10 cellular contexts compared by ENCODE assay signal in genomic region chr1:247409869-247410544, GRCh38. TPM values are rescaled to one million over a fixed set of nuclear protein-coding genes. Genes with fewer than 3 reads are reported as not detected.
DNase-seq lines count a peak whose midpoint lies in the region; ATAC-seq and TF ChIP-seq lines count a peak whose summit lies in the region.
"Had no signal": no experiment of that assay in that cellular context is flagged by ENCODE, and none has a peak within 500 bp of the region (broad histone marks: within the 10 kb centered on the region; RNA-seq: fewer than 3 reads in every experiment).

No MANE protein-coding gene starts in this region.

- no peak overlapping the region for H3K14ac ChIP-seq in mesenchymal stem cell (ENCODE audit: low read length in 2 of 2)

- H3K23ac ChIP-seq in mesenchymal stem cell (ENCODE audit: low read length in 2 of 2) = no peak overlapping the region

- peaks cover 36% of the 10 kb centered on the region for H3K4me1 Mint-ChIP-seq in CD8-positive, alpha-beta T cell (ENCODE audit: low read depth)

- no peak overlapping the region for H3K9ac ChIP-seq in mesenchymal stem cell (ENCODE audit: low read length)

- TF ChIP-seq CTCF in CD8-positive, alpha-beta T cell (IDR thresholded peaks at IDR 0.05) = no peak

- intact Hi-C loops in CD8-positive, alpha-beta T cell (cut with DNase I, micrococcal nuclease) = no loop called here

- H3K27me3 ChIP-seq in CD8-positive, alpha-beta T cell (ENCODE audit: insufficient read depth, low read length) = no peaks in the 10 kb centered on the region
- no peaks in the 10 kb centered on the region for H3K27me3 ChIP-seq in mesenchymal stem cell (ENCODE audit: control insufficient read depth in 1 of 2, insufficient read depth in 1 of 2, low read length in 2 of 2)

- peak in 1 of 7 experiments; percentile 17 for DNase-seq in CD8-positive, alpha-beta T cell
- DNase-seq in activated naive CD4-positive, alpha-beta T cell treated with anti-CD3 and anti-CD28 coated beads, Interleukin-2, amount 50 U/mL, for 16 hours = peak; percentile 45
- no peak for DNase-seq in NCI-H1048 (lab: John Stamatoyannopoulos, UW)
- no peak for DNase-seq in mesenteric fat pad (ENCODE audit: low spot score)
- DNase-seq in 8988T = no peak
- no peak for DNase-seq in mesenchymal stem cell
- DNase-seq: DND-41 had no signal

- no peak overlapping the region for H4K91ac ChIP-seq in mesenchymal stem cell (ENCODE audit: low read length)

- H3K36me3 Mint-ChIP-seq in CD8-positive, alpha-beta T cell = no peaks in the 10 kb centered on the region

- CTCF ChIA-PET in CD8-positive, alpha-beta T cell (lab: Charles Lee) = interaction anchor here (1.9 kb wide), 1 partner anchor 19 kb away, joined by 7 read pairs; no protein-coding TSS in a partner anchor

- H2BK5ac ChIP-seq in mesenchymal stem cell (ENCODE audit: low read depth, low read length, poor library complexity, severe bottlenecking) = no peak overlapping the region

- H3K27ac Mint-ChIP-seq in CD8-positive, alpha-beta T cell = peak overlapping the region; percentile 87

- no peaks in the 10 kb centered on the region for H3K9me3 Mint-ChIP-seq in CD8-positive, alpha-beta T cell

- H3K4me2 ChIP-seq in mesenchymal stem cell (ENCODE audit: low read length, poor library complexity, severe bottlenecking) = no peak overlapping the region

- no peaks in the 10 kb centered on the region for H3K36me3 ChIP-seq in CD8-positive, alpha-beta T cell (ENCODE audit: insufficient read depth, low read length)
- no peaks in the 10 kb centered on the region for H3K36me3 ChIP-seq in mesenchymal stem cell (ENCODE audit: control insufficient read depth in 1 of 2, insufficient read depth in 2 of 2, low read depth in 1 of 2, low read length in 2 of 2)

- POLR2A ChIA-PET in CD8-positive, alpha-beta T cell (lab: Charles Lee) = no interaction called here

- H3K4ac ChIP-seq in mesenchymal stem cell (ENCODE audit: low read depth in 1 of 2, low read length in 2 of 2) = no peak overlapping the region

- peaks cover 33% of the 10 kb centered on the region for H3K4me1 ChIP-seq in CD8-positive, alpha-beta T cell (ENCODE audit: insufficient read depth, low read length)
- H3K4me1 ChIP-seq in mesenchymal stem cell (ENCODE audit: control insufficient read depth, insufficient read depth, low read depth, low read length) = no peaks in the 10 kb centered on the region

- no peaks in the 10 kb centered on the region for H3K79me1 ChIP-seq in mesenchymal stem cell (replicated peaks; ENCODE audit: low read length, poor library complexity, severe bottlenecking)

- H4K8ac ChIP-seq in mesenchymal stem cell (ENCODE audit: low read length) = no peak overlapping the region

- H3K4me3 ChIP-seq in CD8-positive, alpha-beta T cell (ENCODE audit: low read depth, low read length) = peak overlapping the region; percentile 22
- H3K4me3 ChIP-seq in mesenchymal stem cell (ENCODE audit: insufficient read depth in 1 of 2, low read depth in 1 of 2, low read length in 2 of 2) = no peak overlapping the region

- H2BK12ac ChIP-seq in mesenchymal stem cell (ENCODE audit: low read length in 2 of 2) = no peak overlapping the region

- no peak overlapping the region for H2BK15ac ChIP-seq in mesenchymal stem cell (ENCODE audit: low read depth, poor library complexity, severe bottlenecking)

- no peak overlapping the region for H3K18ac ChIP-seq in mesenchymal stem cell (ENCODE audit: low read depth in 1 of 2, low read length in 2 of 2)

- H3K27me3 Mint-ChIP-seq in CD8-positive, alpha-beta T cell (ENCODE audit: low read depth) = no peaks in the 10 kb centered on the region

- peak overlapping the region; percentile 33 for H3K27ac ChIP-seq in CD8-positive, alpha-beta T cell (ENCODE audit: low read depth, low read length)
- no peak overlapping the region for H3K27ac ChIP-seq in mesenchymal stem cell (ENCODE audit: low read length, poor library complexity, severe bottlenecking)

- 85% methylated on average over 11 of the region's 11 CpGs for WGBS in mesenchymal stem cell

- H2AFZ ChIP-seq in mesenchymal stem cell (ENCODE audit: low read depth, low read length) = no peak overlapping the region

- peak overlapping the region; percentile 78 for H3K4me3 Mint-ChIP-seq in CD8-positive, alpha-beta T cell

- H3K9me3 ChIP-seq in CD8-positive, alpha-beta T cell (ENCODE audit: low read length) = no peaks in the 10 kb centered on the region
- no peaks in the 10 kb centered on the region for H3K9me3 ChIP-seq in mesenchymal stem cell (ENCODE audit: control insufficient read depth, low read length)

- ATAC-seq in CD8-positive, alpha-beta T cell = peak; percentile 45
- ATAC-seq in GM21390 (IDR thresholded peaks at IDR 0.05; ENCODE audit: unreplicated experiment) (peak; percentile 78), HG03460 (IDR thresholded peaks at IDR 0.05; ENCODE audit: unreplicated experiment) (peak; percentile 66)

- no peak overlapping the region for H2AK5ac ChIP-seq in mesenchymal stem cell (ENCODE audit: low read length, severe bottlenecking)

- H2BK120ac ChIP-seq in mesenchymal stem cell (ENCODE audit: low read depth, low read length) = no peak overlapping the region

RNA-seq across cellular contexts. Expression of gene NLRP3, which starts 6.0 kb away (rescaled TPM):
- total RNA-seq in CD8-positive, alpha-beta T cell = 1 to 10 TPM; 3.7 to 4.1 TPM
- 11.5 TPM for total RNA-seq in mesenteric fat pad
- polyA plus RNA-seq in mesenchymal stem cell (2013, experiment 1 of 2) = 0.03 TPM
- 0.03 TPM for polyA plus RNA-seq in mesenchymal stem cell (2013, experiment 2 of 2)

RNA-seq across cellular contexts. Expression of gene OR2B11, which starts 47.9 kb away (rescaled TPM):
- total RNA-seq in CD8-positive, alpha-beta T cell = not detected
- not detected for total RNA-seq in mesenteric fat pad
- polyA plus RNA-seq in mesenchymal stem cell (2013, experiment 1 of 2) = not detected
- polyA plus RNA-seq in mesenchymal stem cell (2013, experiment 2 of 2) = not detected
- total RNA-seq: fibroblast of lung had no signal
- polyA plus RNA-seq: fibroblast of lung had no signal
